Comparison of ENCODE assay signal across 29 cellular contexts in the genomic region with DNA sequence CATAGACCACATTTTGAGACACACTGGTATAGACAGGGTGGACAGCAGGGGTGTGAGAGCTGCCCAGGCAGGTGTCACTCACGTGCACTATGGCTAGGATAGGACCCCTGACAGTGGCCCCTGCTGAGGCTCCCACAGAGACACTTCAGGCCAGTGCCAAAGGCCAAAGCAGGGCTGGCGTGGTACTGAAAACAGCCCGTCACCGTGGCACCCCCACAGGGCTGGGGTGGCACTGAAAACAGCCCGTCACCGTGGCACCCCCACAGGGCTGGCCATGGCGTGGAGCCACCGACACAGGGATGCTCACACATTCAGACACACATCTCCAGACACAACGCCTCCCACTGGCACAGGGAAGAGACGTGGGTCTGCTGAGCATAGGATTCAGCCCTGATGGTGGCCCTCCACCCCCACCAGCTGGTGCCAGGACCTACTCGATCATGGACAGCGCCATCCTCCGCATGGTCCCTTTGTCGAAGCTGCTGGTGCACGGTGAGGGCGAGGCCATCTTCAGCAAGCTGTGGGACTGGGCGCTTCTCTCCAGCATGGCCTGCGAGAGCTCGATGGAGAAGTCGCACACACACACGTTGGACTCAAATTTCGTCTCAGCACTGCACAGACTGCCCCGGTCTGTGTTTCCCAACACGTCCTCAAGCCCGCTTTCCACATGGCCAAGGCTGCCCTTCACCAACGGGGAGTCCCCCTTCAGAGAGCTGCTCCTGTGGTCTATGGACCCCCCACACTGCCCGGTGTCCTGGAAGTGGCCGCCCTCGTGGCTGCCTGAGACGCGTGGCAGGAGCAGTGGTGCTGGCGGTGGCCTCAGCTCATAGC. TPM values are rescaled to one million over a fixed set of nuclear protein-coding genes. Genes with fewer than 3 reads are reported as not detected.
DNase-seq lines count a peak whose midpoint lies in the region; ATAC-seq and TF ChIP-seq lines count a peak whose summit lies in the region.
"Had no signal": no experiment of that assay in that cellular context is flagged by ENCODE, and none has a peak within 500 bp of the region (broad histone marks: within the 10 kb centered on the region; RNA-seq: fewer than 3 reads in every experiment).

No MANE protein-coding gene starts in this region.

- H3K4me3 Mint-ChIP-seq in activated T-cell treated with anti-CD3 and anti-CD28 coated beads, Interleukin-2, amount 50 U/mL, for 24 hours: no peak overlapping the region
- H3K4me3 Mint-ChIP-seq in osteocyte (ENCODE audit: unreplicated experiment): no peak overlapping the region
- H3K4me3 Mint-ChIP-seq: activated naive CD4-positive, alpha-beta T cell treated with anti-CD3 and anti-CD28 coated beads for 36 hours; brain; CD4-positive, alpha-beta memory T cell had no signal

- H3K36me3 Mint-ChIP-seq in activated T-cell treated with anti-CD3 and anti-CD28 coated beads, Interleukin-2, amount 50 U/mL, for 24 hours (ENCODE audit: low read depth): peaks cover 84% of the 10 kb centered on the region
- peaks cover 48% of the 10 kb centered on the region for H3K36me3 Mint-ChIP-seq in osteocyte (ENCODE audit: unreplicated experiment)

- H3K9me3 Mint-ChIP-seq in activated T-cell treated with anti-CD3 and anti-CD28 coated beads, Interleukin-2, amount 50 U/mL, for 24 hours: peaks cover 24% of the 10 kb centered on the region
- H3K9me3 Mint-ChIP-seq in osteocyte (ENCODE audit: unreplicated experiment): peaks cover 6% of the 10 kb centered on the region

- peaks cover 7% of the 10 kb centered on the region for H3K4me1 Mint-ChIP-seq in activated T-cell treated with anti-CD3 and anti-CD28 coated beads, Interleukin-2, amount 50 U/mL, for 24 hours (ENCODE audit: low read depth)
- no peaks in the 10 kb centered on the region for H3K4me1 Mint-ChIP-seq in osteocyte (ENCODE audit: unreplicated experiment)

- ATAC-seq in HG02588 (IDR thresholded peaks at IDR 0.05; ENCODE audit: unreplicated experiment): no peak
- ATAC-seq in GM19351 (IDR thresholded peaks at IDR 0.05; ENCODE audit: unreplicated experiment): no peak
- ATAC-seq: activated CD4-positive, CD25-positive, alpha-beta regulatory T cell treated with anti-CD3 and anti-CD28 coated beads, Interleukin-2, amount 50 U/mL, for 24 hours; gastroesophageal sphincter; psoas muscle had no signal

- TF ChIP-seq CTCF in coronary artery (IDR thresholded peaks at IDR 0.05): no peak
- no peak for TF ChIP-seq CTCF in osteocyte (IDR thresholded peaks at IDR 0.05)

- H3K27me3 Mint-ChIP-seq in activated T-cell treated with anti-CD3 and anti-CD28 coated beads, Interleukin-2, amount 50 U/mL, for 24 hours: no peaks in the 10 kb centered on the region
- no peaks in the 10 kb centered on the region for H3K27me3 Mint-ChIP-seq in osteocyte (ENCODE audit: unreplicated experiment)

- H3K4me3 ChIP-seq in coronary artery: no peak overlapping the region
- H3K4me3 ChIP-seq: gastroesophageal sphincter, hepatocyte, PC-9, psoas muscle, sigmoid colon, tibial artery had no signal

- no peak overlapping the region for H3K27ac ChIP-seq in coronary artery
- H3K27ac ChIP-seq: gastroesophageal sphincter, hepatocyte, neutrophil, PC-9, psoas muscle, sigmoid colon, tibial artery had no signal

- DNase-seq in activated T-cell treated with anti-CD3 and anti-CD28 coated beads, Interleukin-2, amount 50 U/mL, for 24 hours: peak; percentile 19
- DNase-seq in activated T-cell treated with anti-CD3 and anti-CD28 coated beads for 4 hours (no peak), D341Med (ENCODE audit: low spot score) (peak; percentile 12), coronary artery (ENCODE audit: low spot score) (peak; percentile 65), osteocyte (ENCODE audit: extremely low spot score, unreplicated experiment) (peak; percentile 78)
- no peak for DNase-seq in effector CD8-positive, alpha-beta T cell (lab: John Stamatoyannopoulos, UW)
- DNase-seq: activated naive CD4-positive, alpha-beta T cell treated with anti-CD3 and anti-CD28 coated beads for 36 hours; AML-193; CD4-positive, alpha-beta memory T cell; mesendoderm; NCI-H1417; NCI-H2029 treated with DMSO at 0.1 percent for 48 hours; NCI-H226; NCI-H526 treated with DMSO at 0.1 percent for 48 hours; NK-92 treated with Interleukin-12 subunit alpha and Interleukin-12 subunit beta, amount 100 ng/mL, for 24 hours; PC-9; psoas muscle; SHP77; sigmoid colon; stimulated activated CD4-positive, alpha-beta T cell treated with anti-CD3 and anti-CD28 coated beads, Interleukin-4, amount 100 ng/mL, for 1 hour; T-helper 2 cell; tibial artery had no signal

- no peak overlapping the region for H3K27ac Mint-ChIP-seq in activated T-cell treated with anti-CD3 and anti-CD28 coated beads, Interleukin-2, amount 50 U/mL, for 24 hours
- no peak overlapping the region for H3K27ac Mint-ChIP-seq in osteocyte (ENCODE audit: unreplicated experiment)
- H3K27ac Mint-ChIP-seq: activated naive CD4-positive, alpha-beta T cell treated with anti-CD3 and anti-CD28 coated beads for 36 hours; brain had no signal

RNA-seq across cellular contexts. Expression of gene ANKMY1, which starts 34.1 kb away (rescaled TPM):
- total RNA-seq in osteocyte: 16.9 and 28.5 TPM in 2 replicates

RNA-seq across cellular contexts. Expression of gene DUSP28, which starts 36.5 kb away (rescaled TPM):
- 3.8 and 5.9 TPM in 2 replicates for total RNA-seq in osteocyte

RNA-seq across cellular contexts. Expression of gene RNPEPL1, which starts 44.6 kb away (rescaled TPM):
- 56.5 and 64.0 TPM in 2 replicates for total RNA-seq in osteocyte

Comparison
In these comparisons a context has a peak if more than half of its experiments do, and no peak if none do; other contexts are left out.
1. DNase-seq: peak in activated T-cell treated with anti-CD3 and anti-CD28 coated beads, Interleukin-2, amount 50 U/mL, for 24 hours (single experiment), D341Med (single experiment), coronary artery (single experiment) and osteocyte (single experiment); none in activated T-cell treated with anti-CD3 and anti-CD28 coated beads for 4 hours (single experiment) and effector CD8-positive, alpha-beta T cell (single experiment).